Comparison of ENCODE assay signal across 19 cellular contexts in genomic region chr7:26646666-26647065, GRCh38.
"Had no signal": no experiment of that assay in that cellular context is flagged by ENCODE, and none has a peak within 500 bp of the region (broad histone marks: within the 10 kb centered on the region; RNA-seq: fewer than 3 reads in every experiment).

No MANE protein-coding gene starts in this region.

- DNase-seq: activated CD4-positive, alpha-beta T cell treated with anti-CD3 and anti-CD28 coated beads, Interleukin-2, amount 10 ng/mL, durations not matched to agents 24 days and 14 days; activated CD8-positive, alpha-beta memory T cell treated with anti-CD3 and anti-CD28 coated beads, Interleukin-2, amount 50 U/mL, for 4 hours; activated effector memory CD4-positive, alpha-beta T cell treated with Interleukin-2 at 50 U/mL for 16 hours; activated naive CD4-positive, alpha-beta T cell treated with anti-CD3 and anti-CD28 coated beads, Interleukin-2, amount 10 ng/mL, durations not matched to agents 7 days and 5 days; activated naive CD8-positive, alpha-beta T cell treated with anti-CD3 and anti-CD28 coated beads, Interleukin-2, amount 50 U/mL, for 24 hours; activated T-cell treated with anti-CD3 and anti-CD28 coated beads, Interleukin-2, amount 50 U/mL, for 4 hours; aorta; cerebellar nuclear complex; effector CD8-positive, alpha-beta T cell; immature natural killer cell; kidney glomerular epithelial cell; natural killer cell; stimulated activated naive B cell treated with anti-CD40 and anti-IgM and Interleukin-4, amounts not matched to agents 10 μg/mL and 1 μg/mL and 100 μg/mL, for 72 hours; T1000; upper lobe of right lung had no signal

- H3K36me3 ChIP-seq: thoracic aorta, upper lobe of right lung had no signal

- H3K27me3 ChIP-seq: neutrophil, upper lobe of right lung had no signal

- H3K9ac ChIP-seq: parathyroid adenoma had no signal

- H2AFZ ChIP-seq: parathyroid adenoma had no signal

- H3K4me1 ChIP-seq: parathyroid adenoma, upper lobe of right lung had no signal

- ATAC-seq: activated naive CD8-positive, alpha-beta T cell treated with anti-CD3 and anti-CD28 coated beads, Interleukin-2, amount 50 U/mL, for 24 hours; activated T-cell treated with anti-CD3 and anti-CD28 coated beads, Interleukin-2, amount 50 U/mL, for 4 hours; esophagus mucosa; natural killer cell; stimulated activated naive B cell treated with anti-CD40 and anti-IgM and Interleukin-4, amounts not matched to agents 10 μg/mL and 1 μg/mL and 100 μg/mL, for 72 hours; upper lobe of right lung had no signal

- H3K4me3 ChIP-seq: thoracic aorta, upper lobe of right lung had no signal

- H3K9me3 ChIP-seq: neutrophil, thoracic aorta, upper lobe of right lung had no signal

- H3K27ac ChIP-seq: neutrophil, parathyroid adenoma, thoracic aorta, upper lobe of right lung had no signal

- H3K79me2 ChIP-seq: parathyroid adenoma had no signal
